In the genomic region with DNA sequence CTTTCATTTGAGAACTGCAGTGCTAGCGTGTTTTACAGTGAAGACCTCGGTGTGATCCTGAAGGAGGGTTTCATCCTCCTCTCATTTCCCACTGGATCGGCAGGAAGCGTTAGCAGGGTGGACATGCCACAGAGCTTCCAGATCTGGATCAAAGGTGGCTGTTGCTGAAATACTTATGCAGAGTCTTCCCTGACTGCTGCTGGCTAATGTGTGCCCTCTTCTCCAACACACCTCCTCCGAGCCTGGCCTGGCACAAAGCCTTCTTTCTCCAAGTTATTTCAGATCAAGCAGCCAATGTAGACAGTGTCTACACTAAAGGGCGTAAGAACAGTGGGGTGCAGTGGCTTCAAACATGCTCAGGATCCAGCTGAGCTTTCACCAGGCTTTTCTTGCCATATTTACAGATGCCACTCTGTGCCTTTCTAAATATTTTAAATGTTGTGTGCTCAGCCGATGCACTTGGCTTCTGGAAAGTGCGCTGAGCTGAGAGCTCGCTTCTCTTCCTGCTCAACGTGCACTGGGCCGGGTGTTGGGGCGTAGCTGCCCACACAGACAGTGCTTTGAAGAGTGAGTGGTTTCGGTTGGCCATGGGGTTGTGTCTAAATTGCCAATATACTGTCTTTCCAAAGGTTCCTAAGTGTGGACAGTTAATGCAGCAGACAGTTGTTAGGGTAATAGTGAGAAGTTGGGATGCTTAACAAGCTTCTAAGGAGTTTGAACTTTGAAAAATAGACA, we compare ENCODE assay signal across 15 cellular contexts. TPM values are rescaled to one million over a fixed set of nuclear protein-coding genes. Genes with fewer than 3 reads are reported as not detected.
A peak's percentile ranks its signal among the peaks of the same experiment; 100 is the strongest.
DNase-seq lines count a peak whose midpoint lies in the region; FAIRE-seq and TF ChIP-seq lines count a peak whose summit lies in the region.
"Had no signal": no experiment of that assay in that cellular context is flagged by ENCODE, and none has a peak within 500 bp of the region (broad histone marks: within the 10 kb centered on the region; RNA-seq: fewer than 3 reads in every experiment).

No MANE protein-coding gene starts in this region.

- H3K27ac Mint-ChIP-seq in mesothelial cell of epicardium = peak overlapping the region; percentile 83
- H3K27ac Mint-ChIP-seq: activated naive CD8-positive, alpha-beta T cell had no signal

- H3K4me3 ChIP-seq in bronchial epithelial cell (ENCODE audit: low read depth, low read length) (peak overlapping the region; percentile 44), suprapubic skin (peak overlapping the region; percentile 43)
- H3K4me3 ChIP-seq: SJSA1, thoracic aorta had no signal

- peak; percentile 31 for DNase-seq in DMS79 treated with DMSO at 0.1 percent for 48 hours (lab: John Stamatoyannopoulos, UW)
- DNase-seq in DMS79 (lab: John Stamatoyannopoulos, UW) = no peak
- peak; percentile 20 for DNase-seq in bronchial epithelial cell (ENCODE audit: low read depth)
- DNase-seq in mesothelial cell of epicardium (ENCODE audit: low spot score in 2 of 2, unreplicated experiment in 2 of 2) = no peak
- DNase-seq in suprapubic skin (ENCODE audit: low spot score in 2 of 2) = no peak
- no peak for DNase-seq in GM03348 (ENCODE audit: low spot score)
- no peak for DNase-seq in SIG-M5 (lab: John Stamatoyannopoulos, UW)
- no peak for DNase-seq in SW 1271 (lab: John Stamatoyannopoulos, UW)
- DNase-seq: activated CD4-positive, alpha-beta T cell treated with anti-CD3 and anti-CD28 coated beads, Interleukin-2, amount 50 U/mL, for 48 hours; effector CD8-positive, alpha-beta T cell; NCI-H2029 had no signal

- FAIRE-seq in bronchial epithelial cell (lab: Jason Lieb, UNC) = no peak

- no peak for TF ChIP-seq POLR2A in suprapubic skin (IDR thresholded peaks at IDR 0.05)

- H3K9me3 ChIP-seq in suprapubic skin = no peaks in the 10 kb centered on the region
- H3K9me3 ChIP-seq: thoracic aorta had no signal

- H3K27ac ChIP-seq in suprapubic skin = peak overlapping the region; percentile 82
- H3K27ac ChIP-seq: 22Rv1, SJSA1, thoracic aorta had no signal

- TF ChIP-seq CTCF in bronchial epithelial cell (IDR thresholded peaks at IDR 0.05; ENCODE audit: insufficient read depth, low read length, severe bottlenecking) = no peak
- no peak for TF ChIP-seq CTCF in mesothelial cell of epicardium (IDR thresholded peaks at IDR 0.05; ENCODE audit: unreplicated experiment)
- TF ChIP-seq CTCF in suprapubic skin (IDR thresholded peaks at IDR 0.05) = no peak

- H3K36me3 ChIP-seq in bronchial epithelial cell (ENCODE audit: control insufficient read depth, insufficient read depth, low read length) (peaks cover 8% of the 10 kb centered on the region), suprapubic skin (peaks cover 12% of the 10 kb centered on the region)
- H3K36me3 ChIP-seq: thoracic aorta had no signal

- 71% methylated on average over 13 of the region's 13 CpGs for WGBS in suprapubic skin

- H3K9me3 Mint-ChIP-seq in mesothelial cell of epicardium = no peaks in the 10 kb centered on the region

- H3K27me3 ChIP-seq in bronchial epithelial cell (ENCODE audit: control insufficient read depth, insufficient read depth, low read length) (no peaks in the 10 kb centered on the region), suprapubic skin (no peaks in the 10 kb centered on the region)
- H3K27me3 ChIP-seq: SJSA1 had no signal

- TF ChIP-seq EP300 in suprapubic skin (IDR thresholded peaks at IDR 0.05) = no peak

- H3K36me3 Mint-ChIP-seq in mesothelial cell of epicardium = peaks cover 3% of the 10 kb centered on the region

- no peaks in the 10 kb centered on the region for H3K27me3 Mint-ChIP-seq in mesothelial cell of epicardium (ENCODE audit: low read depth)
- H3K27me3 Mint-ChIP-seq: activated naive CD8-positive, alpha-beta T cell had no signal

- H3K4me3 Mint-ChIP-seq in mesothelial cell of epicardium = peak overlapping the region; percentile 36
- H3K4me3 Mint-ChIP-seq: activated naive CD8-positive, alpha-beta T cell had no signal

- peaks cover 52% of the 10 kb centered on the region for H3K4me1 ChIP-seq in suprapubic skin
- H3K4me1 ChIP-seq: SJSA1 had no signal

- H3K4me1 Mint-ChIP-seq in mesothelial cell of epicardium = peaks cover 49% of the 10 kb centered on the region

RNA-seq across cellular contexts. Expression of gene ZNF750, which starts 2.1 kb away (rescaled TPM):
- total RNA-seq in bronchial epithelial cell = 3.2 and 13.8 TPM in 2 replicates
- 1.8 to 2.6 TPM (median 2.3 TPM) in 3 replicates for total RNA-seq in mesothelial cell of epicardium
- 100 to 1,000 TPM; 117 to 353 (median 233) TPM for total RNA-seq in suprapubic skin
- total RNA-seq: SJSA1, thoracic aorta had no signal

Comparison
In these comparisons a context has a peak if more than half of its experiments do, and no peak if none do; other contexts are left out.
1. DNase-seq: peak in DMS79 treated with DMSO at 0.1 percent for 48 hours (single experiment) and bronchial epithelial cell (single experiment); none in DMS79 (single experiment), mesothelial cell of epicardium (0 of 2), suprapubic skin (0 of 2), GM03348 (single experiment), SIG-M5 (single experiment) and SW 1271 (0 of 2).